Comparison of ENCODE assay signal across 24 cellular contexts in genomic region chr1:208778417-208778816, GRCh38.
"Had no signal": no experiment of that assay in that cellular context is flagged by ENCODE, and none has a peak within 500 bp of the region (broad histone marks: within the 10 kb centered on the region; RNA-seq: fewer than 3 reads in every experiment).

No MANE protein-coding gene starts in this region.

- H3K4me1 Mint-ChIP-seq: stimulated activated effector memory CD8-positive, alpha-beta T cell treated with anti-CD3 and anti-CD28 coated beads, Interleukin-12 subunit alpha, Interleukin-12 subunit beta, amount 100 ng/mL, for 72 hours had no signal

- H3K36me3 ChIP-seq: esophagus squamous epithelium, gastroesophageal sphincter, left lung, lower lobe of right lung, neural progenitor cell, ovary, right atrium auricular region, suprapubic skin, thyroid gland, uterus had no signal

- DNase-seq: effector memory CD4-positive, alpha-beta T cell; esophagus squamous epithelium; foreskin fibroblast; glutamatergic neuron; islet precursor cell; left lung; lower lobe of right lung; mesenchymal stem cell; midbrain; nucleus accumbens; ovary; stimulated activated CD4-positive, alpha-beta T cell treated with anti-CD3 and anti-CD28 coated beads, Interleukin-4, amount 100 ng/mL, for 1 hour; stimulated activated CD8-positive, alpha-beta memory T cell treated with anti-CD3 and anti-CD28 coated beads, Interleukin-4, amount 100 ng/mL, for 48 hours; stimulated activated naive CD8-positive, alpha-beta T cell treated with anti-CD3 and anti-CD28 coated beads, Interleukin-15, Interleukin-2, amounts not matched to agents 100 U/mL and 50 U/mL, for 24 hours; thyroid gland; uterus had no signal

- H2AFZ ChIP-seq: neural progenitor cell had no signal

- H3K36me3 Mint-ChIP-seq: natural killer cell treated with Interleukin-12 subunit alpha and Interleukin-12 subunit beta and Interleukin-15 and Interleukin-18, amount 100 ng/mL, for 72 hours; neural progenitor cell; stimulated activated effector memory CD8-positive, alpha-beta T cell treated with anti-CD3 and anti-CD28 coated beads, Interleukin-12 subunit alpha, Interleukin-12 subunit beta, amount 100 ng/mL, for 72 hours; type B pancreatic cell had no signal

- H3K4me3 Mint-ChIP-seq: natural killer cell treated with Interleukin-12 subunit alpha and Interleukin-12 subunit beta and Interleukin-15 and Interleukin-18, amount 100 ng/mL, for 72 hours; neural progenitor cell; stimulated activated effector memory CD8-positive, alpha-beta T cell treated with anti-CD3 and anti-CD28 coated beads, Interleukin-12 subunit alpha, Interleukin-12 subunit beta, amount 100 ng/mL, for 72 hours; type B pancreatic cell had no signal

- H3K4me1 ChIP-seq: esophagus squamous epithelium, gastroesophageal sphincter, left lung, lower lobe of right lung, right atrium auricular region, suprapubic skin, thyroid gland, uterus had no signal

- H3K27ac ChIP-seq: esophagus squamous epithelium, gastroesophageal sphincter, left lung, lower lobe of right lung, neural progenitor cell, ovary, right atrium auricular region, suprapubic skin, thyroid gland, uterus had no signal

- ATAC-seq: gastroesophageal sphincter; left lung; lower lobe of right lung; natural killer cell treated with Interleukin-12 subunit alpha and Interleukin-12 subunit beta and Interleukin-15 and Interleukin-18, amount 100 ng/mL, for 72 hours; stimulated activated effector memory CD8-positive, alpha-beta T cell treated with anti-CD3 and anti-CD28 coated beads, Interleukin-12 subunit alpha, Interleukin-12 subunit beta, amount 100 ng/mL, for 72 hours; stimulated activated naive CD8-positive, alpha-beta T cell treated with anti-CD3 and anti-CD28 coated beads, Interleukin-15, Interleukin-2, amounts not matched to agents 100 U/mL and 50 U/mL, for 24 hours had no signal

- H3K27ac Mint-ChIP-seq: natural killer cell treated with Interleukin-12 subunit alpha and Interleukin-12 subunit beta and Interleukin-15 and Interleukin-18, amount 100 ng/mL, for 72 hours; neural progenitor cell; stimulated activated effector memory CD8-positive, alpha-beta T cell treated with anti-CD3 and anti-CD28 coated beads, Interleukin-12 subunit alpha, Interleukin-12 subunit beta, amount 100 ng/mL, for 72 hours; type B pancreatic cell had no signal

- H3K9me3 Mint-ChIP-seq: type B pancreatic cell had no signal

- H3K9ac ChIP-seq: neural progenitor cell had no signal

- H3K4me2 ChIP-seq: neural progenitor cell, smooth muscle cell had no signal

- H3K27me3 Mint-ChIP-seq: natural killer cell treated with Interleukin-12 subunit alpha and Interleukin-12 subunit beta and Interleukin-15 and Interleukin-18, amount 100 ng/mL, for 72 hours; type B pancreatic cell had no signal

- H3K4me3 ChIP-seq: esophagus squamous epithelium, gastroesophageal sphincter, left lung, lower lobe of right lung, neural progenitor cell, ovary, right atrium auricular region, smooth muscle cell, suprapubic skin, thyroid gland, uterus had no signal

- H3K9me3 ChIP-seq: esophagus squamous epithelium, gastroesophageal sphincter, left lung, lower lobe of right lung, ovary, right atrium auricular region, suprapubic skin, thyroid gland, uterus had no signal

- H3K27me3 ChIP-seq: gastroesophageal sphincter, left lung, neural progenitor cell, ovary, right atrium auricular region, suprapubic skin, thyroid gland, uterus had no signal
